ENCODE assay signal across 19 cellular contexts in genomic region chr6:37320649-37321048, GRCh38. TPM values are rescaled to one million over a fixed set of nuclear protein-coding genes. Genes with fewer than 3 reads are reported as not detected.
DNase-seq lines count a peak whose midpoint lies in the region; ATAC-seq and TF ChIP-seq lines count a peak whose summit lies in the region.
"Had no signal": no experiment of that assay in that cellular context is flagged by ENCODE, and none has a peak within 500 bp of the region (broad histone marks: within the 10 kb centered on the region; RNA-seq: fewer than 3 reads in every experiment).

No MANE protein-coding gene starts in this region.

- WGBS in heart right ventricle, 2 donors, result 82 to 83% methylated on average over 8 of the region's 8 CpGs

- no peaks in the 10 kb centered on the region for H3K27me3 ChIP-seq in heart right ventricle
- H3K27me3 ChIP-seq: dorsolateral prefrontal cortex, gastroesophageal sphincter had no signal

- H3K27ac ChIP-seq in heart right ventricle, result peak overlapping the region in 6 of 10 donors; percentile 27 to 67 (median 46)
- H3K27ac ChIP-seq: gastroesophageal sphincter had no signal

- ATAC-seq in Right ventricle myocardium inferior, result peak; percentile 6
- ATAC-seq in left cardiac atrium, result no peak
- peak in 4 of 8 donors; percentile 26 to 30 (median 27) for ATAC-seq in heart right ventricle
- no peak for ATAC-seq in stimulated activated effector memory CD8-positive, alpha-beta T cell treated with anti-CD3 and anti-CD28 coated beads, Interleukin-12 subunit alpha, Interleukin-12 subunit beta, amount 100 ng/mL, for 72 hours
- ATAC-seq: gastroesophageal sphincter, left colon had no signal

- peaks cover 17% of the 10 kb centered on the region for H3K4me1 Mint-ChIP-seq in stimulated activated effector memory CD8-positive, alpha-beta T cell treated with anti-CD3 and anti-CD28 coated beads, Interleukin-12 subunit alpha, Interleukin-12 subunit beta, amount 100 ng/mL, for 72 hours
- H3K4me1 Mint-ChIP-seq in Calu3 (ENCODE audit: low read depth, unreplicated experiment), result peaks cover 33% of the 10 kb centered on the region

- peaks cover 0 to 50% (median 15%) of the 10 kb centered on the region in 9 donors for H3K4me1 ChIP-seq in heart right ventricle

- peaks cover 0 to 84% (median 52%) of the 10 kb centered on the region in 9 donors for H3K36me3 ChIP-seq in heart right ventricle

- in situ Hi-C loops in SK-MEL-5 (cut with HindIII; ENCODE audit: low pct_unique_long_range_greater_than_20kb, low sequenced_read_pairs), result no loop called here

- H3K36me3 Mint-ChIP-seq in stimulated activated effector memory CD8-positive, alpha-beta T cell treated with anti-CD3 and anti-CD28 coated beads, Interleukin-12 subunit alpha, Interleukin-12 subunit beta, amount 100 ng/mL, for 72 hours, result peaks cover 16% of the 10 kb centered on the region
- peaks cover 19% of the 10 kb centered on the region for H3K36me3 Mint-ChIP-seq in Calu3 (ENCODE audit: insufficient read depth, unreplicated experiment)

- H3K27me3 Mint-ChIP-seq in Calu3 (ENCODE audit: unreplicated experiment), result no peaks in the 10 kb centered on the region
- H3K27me3 Mint-ChIP-seq: CD4-positive, CD25-positive, alpha-beta regulatory T cell; IgD-negative memory B cell had no signal

- H3K4me3 ChIP-seq in heart right ventricle, result no peak overlapping the region
- H3K4me3 ChIP-seq: dorsolateral prefrontal cortex, gastroesophageal sphincter had no signal

- no TSS peak for BruUV-seq in Calu3 (replicated peaks; lab: Mats Ljungman, UMichigan)

- TF ChIP-seq CTCF in heart right ventricle (IDR thresholded peaks at IDR 0.05), result no peak
- TF ChIP-seq CTCF in Calu3 (IDR thresholded peaks at IDR 0.05; ENCODE audit: unreplicated experiment), result no peak

- CTCF ChIA-PET in Calu3 (lab: Charles Lee), result interaction anchor here (0.5 kb wide), 1 partner anchor 180 kb away, joined by 3 read pairs; no protein-coding TSS in a partner anchor

- no peaks in the 10 kb centered on the region for H3K9me3 Mint-ChIP-seq in stimulated activated effector memory CD8-positive, alpha-beta T cell treated with anti-CD3 and anti-CD28 coated beads, Interleukin-12 subunit alpha, Interleukin-12 subunit beta, amount 100 ng/mL, for 72 hours
- H3K9me3 Mint-ChIP-seq in Calu3 (ENCODE audit: low read depth, unreplicated experiment), result no peaks in the 10 kb centered on the region
- H3K9me3 Mint-ChIP-seq: activated T-helper 2 cell treated with anti-CD3 and anti-CD28 coated beads, Interferon-gamma antibody, Interleukin-2, Interleukin-4, amounts not matched to agents 10 μg/mL and 5 μg/mL and 100 μg/mL, durations not matched to agents 14 hours and 24 hours and 36 hours; CD4-positive, CD25-positive, alpha-beta regulatory T cell; IgD-negative memory B cell had no signal

- no peak for DNase-seq in Right ventricle myocardium inferior (ENCODE audit: missing footprints)
- DNase-seq in left cardiac atrium, result no peak
- peak; percentile 26 for DNase-seq in SK-MEL-5 (ENCODE audit: low read depth, low spot score)
- DNase-seq in heart right ventricle, result no peak
- no peak for DNase-seq in stimulated activated effector memory CD8-positive, alpha-beta T cell treated with anti-CD3 and anti-CD28 coated beads, Interleukin-12 subunit alpha, Interleukin-12 subunit beta, amount 100 ng/mL, for 72 hours (ENCODE audit: low spot score in 2 of 2)
- no peak for DNase-seq in Calu3
- no peak for DNase-seq in NCI-H1694 treated with DMSO at 0.1 percent for 48 hours (lab: John Stamatoyannopoulos, UW)
- DNase-seq in COLO668 (lab: John Stamatoyannopoulos, UW; ENCODE audit: unreplicated experiment), result no peak
- DNase-seq: CD4-positive, CD25-positive, alpha-beta regulatory T cell; erythroblast; left colon; NCI-H1436 treated with DMSO at 0.1 percent for 48 hours; NCI-H774; retina; T1000 had no signal

- no peak overlapping the region for H3K4me3 Mint-ChIP-seq in stimulated activated effector memory CD8-positive, alpha-beta T cell treated with anti-CD3 and anti-CD28 coated beads, Interleukin-12 subunit alpha, Interleukin-12 subunit beta, amount 100 ng/mL, for 72 hours
- no peak overlapping the region for H3K4me3 Mint-ChIP-seq in Calu3 (ENCODE audit: low read depth, unreplicated experiment)
- H3K4me3 Mint-ChIP-seq: CD4-positive, CD25-positive, alpha-beta regulatory T cell; IgD-negative memory B cell had no signal

- H3K27ac Mint-ChIP-seq in stimulated activated effector memory CD8-positive, alpha-beta T cell treated with anti-CD3 and anti-CD28 coated beads, Interleukin-12 subunit alpha, Interleukin-12 subunit beta, amount 100 ng/mL, for 72 hours, result peak overlapping the region; percentile 72
- H3K27ac Mint-ChIP-seq in Calu3 (ENCODE audit: unreplicated experiment), result no peak overlapping the region

- H3K9me3 ChIP-seq in heart right ventricle, result no peaks in the 10 kb centered on the region
- H3K9me3 ChIP-seq: gastroesophageal sphincter had no signal

- intact Hi-C loops in Right ventricle myocardium inferior (cut with DNase I) (no loop called here), left cardiac atrium (cut with DNase I) (loop anchor here in 1 of 2 donors (10.0 kb wide), 2 partner anchors 244 to 374 kb away; partner anchors contain the start of gene MDGA1), heart right ventricle (cut with DNase I) (loop anchor here in 4 of 10 donors (5.0 to 10.0 kb wide), 3 partner anchors 244 to 372 kb away; no protein-coding TSS in a partner anchor), Calu3 (cut with micrococcal nuclease; ENCODE audit: unreplicated experiment) (no loop called here)

RNA-seq across cellular contexts. Expression of gene RNF8, which starts 33.1 kb away (rescaled TPM):
- total RNA-seq in Right ventricle myocardium inferior, result 14.9 TPM
- total RNA-seq in left cardiac atrium, result 10 to 100 TPM; 18.1 to 19.1 TPM
- total RNA-seq in SK-MEL-5 (2014; rRNA removed; shearing (Covaris generic)), result 23.4 and 29.0 TPM in 2 replicates
- 19.4 and 21.7 TPM in 2 replicates for polyA plus RNA-seq in SK-MEL-5 (2015; cell fraction: cytosol; rRNA removed)
- 19.4 and 27.3 TPM in 2 replicates for polyA plus RNA-seq in SK-MEL-5 (2015; cell fraction: nucleus; rRNA removed)
- total RNA-seq in heart right ventricle, result 10 to 100 TPM; 12.9 to 17.5 (median 15.0) TPM
- 10 to 100 TPM in 1 of 2 donors, 1 to 10 TPM in 1; 9.5 to 10.8 TPM for polyA plus RNA-seq in heart right ventricle
- 16.8 and 17.1 TPM in 2 replicates for total RNA-seq in Calu3 (2022)
